1 cellular context compared by ENCODE assay signal in the genomic region with DNA sequence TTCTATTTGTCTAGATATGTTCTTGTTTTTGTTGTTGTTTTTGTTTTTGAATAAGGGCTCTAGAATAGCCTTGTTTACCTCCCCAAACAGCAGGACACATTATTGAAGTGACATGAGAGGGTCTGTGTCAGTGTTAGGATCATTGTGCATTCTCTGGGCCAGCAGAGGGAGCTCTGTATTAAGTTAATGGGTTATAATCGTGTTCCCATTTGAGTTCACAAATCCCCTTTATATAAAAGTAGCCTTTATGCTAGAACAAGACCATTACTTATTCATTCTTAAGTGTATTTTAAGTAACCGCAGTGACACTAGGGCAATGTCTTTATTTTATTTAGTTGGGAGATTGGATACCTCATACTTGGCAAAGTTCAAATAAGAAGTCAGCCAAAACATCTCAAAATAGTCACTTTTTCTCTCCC.
TF ChIP-seq lines count a peak whose summit lies in the region.

No MANE protein-coding gene starts in this region.

TF ChIP-seq in HEK293, 187 proteins besides CTCF, POLR2A, EP300 and RAD21 (continued from another document):
- TF ChIP-seq, protein P1, sequence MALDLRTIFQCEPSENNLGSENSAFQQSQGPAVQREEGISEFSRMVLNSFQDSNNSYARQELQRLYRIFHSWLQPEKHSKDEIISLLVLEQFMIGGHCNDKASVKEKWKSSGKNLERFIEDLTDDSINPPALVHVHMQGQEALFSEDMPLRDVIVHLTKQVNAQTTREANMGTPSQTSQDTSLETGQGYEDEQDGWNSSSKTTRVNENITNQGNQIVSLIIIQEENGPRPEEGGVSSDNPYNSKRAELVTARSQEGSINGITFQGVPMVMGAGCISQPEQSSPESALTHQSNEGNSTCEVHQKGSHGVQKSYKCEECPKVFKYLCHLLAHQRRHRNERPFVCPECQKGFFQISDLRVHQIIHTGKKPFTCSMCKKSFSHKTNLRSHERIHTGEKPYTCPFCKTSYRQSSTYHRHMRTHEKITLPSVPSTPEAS (tag by site-specific recombination; IDR thresholded peaks at IDR 0.05), result no peak
- TF ChIP-seq, protein P2, sequence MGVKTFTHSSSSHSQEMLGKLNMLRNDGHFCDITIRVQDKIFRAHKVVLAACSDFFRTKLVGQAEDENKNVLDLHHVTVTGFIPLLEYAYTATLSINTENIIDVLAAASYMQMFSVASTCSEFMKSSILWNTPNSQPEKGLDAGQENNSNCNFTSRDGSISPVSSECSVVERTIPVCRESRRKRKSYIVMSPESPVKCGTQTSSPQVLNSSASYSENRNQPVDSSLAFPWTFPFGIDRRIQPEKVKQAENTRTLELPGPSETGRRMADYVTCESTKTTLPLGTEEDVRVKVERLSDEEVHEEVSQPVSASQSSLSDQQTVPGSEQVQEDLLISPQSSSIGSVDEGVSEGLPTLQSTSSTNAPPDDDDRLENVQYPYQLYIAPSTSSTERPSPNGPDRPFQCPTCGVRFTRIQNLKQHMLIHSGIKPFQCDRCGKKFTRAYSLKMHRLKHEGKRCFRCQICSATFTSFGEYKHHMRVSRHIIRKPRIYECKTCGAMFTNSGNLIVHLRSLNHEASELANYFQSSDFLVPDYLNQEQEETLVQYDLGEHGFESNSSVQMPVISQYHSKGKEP (tag by site-specific recombination; IDR thresholded peaks at IDR 0.05), result no peak
- peak; percentile 92; the same call in 1 of the 2 replicates for TF ChIP-seq MZF1 (tag by site-specific recombination; IDR thresholded peaks at IDR 0.05; ENCODE audit: borderline replicate concordance)
- TF ChIP-seq, protein P3, sequence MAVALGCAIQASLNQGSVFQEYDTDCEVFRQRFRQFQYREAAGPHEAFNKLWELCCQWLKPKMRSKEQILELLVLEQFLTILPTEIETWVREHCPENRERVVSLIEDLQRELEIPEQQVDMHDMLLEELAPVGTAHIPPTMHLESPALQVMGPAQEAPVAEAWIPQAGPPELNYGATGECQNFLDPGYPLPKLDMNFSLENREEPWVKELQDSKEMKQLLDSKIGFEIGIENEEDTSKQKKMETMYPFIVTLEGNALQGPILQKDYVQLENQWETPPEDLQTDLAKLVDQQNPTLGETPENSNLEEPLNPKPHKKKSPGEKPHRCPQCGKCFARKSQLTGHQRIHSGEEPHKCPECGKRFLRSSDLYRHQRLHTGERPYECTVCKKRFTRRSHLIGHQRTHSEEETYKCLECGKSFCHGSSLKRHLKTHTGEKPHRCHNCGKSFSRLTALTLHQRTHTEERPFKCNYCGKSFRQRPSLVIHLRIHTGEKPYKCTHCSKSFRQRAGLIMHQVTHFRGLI (tag by site-specific recombination; IDR thresholded peaks at IDR 0.05), result no peak
